Comparison of ENCODE assay signal across 8 cellular contexts in the genomic region with DNA sequence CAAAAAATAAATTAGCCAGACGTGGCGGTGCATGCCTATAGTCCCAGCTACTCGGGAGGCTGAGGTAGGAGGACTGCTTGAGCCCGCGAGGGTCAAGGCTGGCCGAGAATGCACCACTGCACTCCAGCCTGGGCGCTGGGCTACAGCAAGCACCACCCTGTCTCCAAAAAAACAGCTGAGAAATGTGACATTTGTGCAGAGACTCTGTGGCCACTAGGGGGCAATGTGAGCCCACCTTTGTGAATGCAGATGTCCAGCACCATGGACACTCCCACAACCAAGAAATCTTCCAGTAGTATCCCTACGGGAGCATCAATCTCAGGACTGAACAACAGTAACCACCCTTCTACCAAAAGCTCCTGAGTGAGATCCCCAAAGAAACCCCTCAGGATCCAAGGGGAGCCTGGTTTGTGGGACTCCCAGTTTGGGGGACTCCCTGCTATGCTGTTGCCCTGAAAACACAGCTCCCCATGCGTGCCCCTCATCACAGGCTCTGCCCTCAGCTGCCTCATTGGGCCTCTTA. TPM values are rescaled to one million over a fixed set of nuclear protein-coding genes. Genes with fewer than 3 reads are reported as not detected.
DNase-seq lines count a peak whose midpoint lies in the region; FAIRE-seq and TF ChIP-seq lines count a peak whose summit lies in the region.

No MANE protein-coding gene starts in this region.

- peak overlapping the region in 3 of 4 donors; percentile 6 to 48 (median 31) for H3K4me3 Mint-ChIP-seq in IgD-negative memory B cell

- H3K27ac ChIP-seq in endothelial cell of umbilical vein (ENCODE audit: insufficient read depth, low read depth, low read length) = no peak overlapping the region

- TF ChIP-seq CTCF in GM10248 (IDR thresholded peaks at IDR 0.05; ENCODE audit: control extremely low read depth, extremely low read depth, low read depth, missing control alignments) (peak; percentile 90), endothelial cell of umbilical vein (IDR thresholded peaks at IDR 0.05; ENCODE audit: extremely low read depth in 1 of 2, insufficient read depth in 1 of 2, low read depth in 1 of 2, low read length in 2 of 2) (peak; percentile 79 to 84)

- peak; percentile 97 for FAIRE-seq in endothelial cell of umbilical vein (lab: Jason Lieb, UNC)

- H3K27ac Mint-ChIP-seq in IgD-negative memory B cell = peak overlapping the region in 1 of 3 donors; percentile 36

- H3K36me3 ChIP-seq in endothelial cell of umbilical vein (ENCODE audit: control insufficient read depth in 2 of 2, extremely low read depth in 1 of 2, insufficient read depth in 2 of 2, low read length in 2 of 2) = no peaks in the 10 kb centered on the region

- H3K27me3 Mint-ChIP-seq in IgD-negative memory B cell = no peaks in the 10 kb centered on the region

- POLR2A ChIA-PET in GM10248 (lab: Yijun Ruan, JAX) (no interaction called here), endothelial cell of umbilical vein (lab: Charles Lee) (no interaction called here)

- H3K4me1 Mint-ChIP-seq in IgD-negative memory B cell = peaks cover 9 to 11% (median 10%) of the 10 kb centered on the region in 3 donors

- H3K79me2 ChIP-seq in endothelial cell of umbilical vein (ENCODE audit: control insufficient read depth, insufficient read depth, low read length) = no peaks in the 10 kb centered on the region

- H3K27me3 ChIP-seq in endothelial cell of umbilical vein (ENCODE audit: control insufficient read depth in 2 of 2, insufficient read depth in 2 of 2, low read length in 2 of 2) = peaks cover 0 to 2% of the 10 kb centered on the region in 2 experiments

- intact Hi-C loops in endothelial cell of umbilical vein (cut with micrococcal nuclease) = loop anchor here (1.0 kb wide), 7 partner anchors 53 to 426 kb away; no protein-coding TSS in a partner anchor

- BruUV-seq in endothelial cell of umbilical vein (replicated peaks; lab: Mats Ljungman, UMichigan) = no TSS peak

- no peak overlapping the region for H3K9ac ChIP-seq in endothelial cell of umbilical vein (replicated peaks; ENCODE audit: extremely low read depth, insufficient read depth, low read length)

- H4K20me1 ChIP-seq in endothelial cell of umbilical vein (replicated peaks; ENCODE audit: control insufficient read depth, extremely low read depth, insufficient read depth, low read length) = no peaks in the 10 kb centered on the region

- no peaks in the 10 kb centered on the region for H3K9me1 ChIP-seq in endothelial cell of umbilical vein (replicated peaks; ENCODE audit: control insufficient read depth, extremely low read depth, insufficient read depth, low read length)

- CTCF ChIA-PET in GM10248 (lab: Yijun Ruan, JAX) = interaction anchor here (0.7 to 8.7 kb wide), 80 partner anchors 12 to 834 kb away, joined by 3 to 144 read pairs (median 5); partner anchors contain the start of genes ATP6V1F and STRIP2
- CTCF ChIA-PET in endothelial cell of umbilical vein (lab: Charles Lee) = interaction anchor here (0.5 to 4.8 kb wide), 71 partner anchors 8 to 606 kb away, joined by 3 to 235 read pairs (median 5); partner anchors contain the start of gene STRIP2

- H3K4me1 ChIP-seq in endothelial cell of umbilical vein (ENCODE audit: control insufficient read depth, extremely low read depth, insufficient read depth, low read length) = peaks cover 7% of the 10 kb centered on the region

- no peak overlapping the region for H3K4me2 ChIP-seq in endothelial cell of umbilical vein (ENCODE audit: insufficient read depth, low read length)

- H3K9me3 Mint-ChIP-seq in IgD-negative memory B cell = no peaks in the 10 kb centered on the region

- dilution Hi-C loops in endothelial cell of umbilical vein (cut with MboI; ENCODE audit: extremely low pct_ligation_motif_present, low sequenced_read_pairs) = no loop called here

- no peaks in the 10 kb centered on the region for H3K36me3 Mint-ChIP-seq in IgD-negative memory B cell

- no peak overlapping the region for H2AFZ ChIP-seq in endothelial cell of umbilical vein (ENCODE audit: low read depth, low read length)

- DNase-seq in GM10248 (ENCODE audit: extremely low spot score) (peak; percentile 79), NOMO-1 treated with DMSO at 0.1 percent for 48 hours (lab: John Stamatoyannopoulos, UW; ENCODE audit: unreplicated experiment) (peak; percentile 31), endothelial cell of umbilical vein (ENCODE audit: low read depth, low spot score) (peak; percentile 80), middle frontal gyrus (ENCODE audit: extremely low spot score, low spot score) (peak; percentile 68), mesenteric fat pad (ENCODE audit: low spot score) (no peak)
- DNase-seq in activated CD8-positive, alpha-beta memory T cell treated with anti-CD3 and anti-CD28 coated beads for 4 hours (ENCODE audit: low read depth in 2 of 2) = peak; percentile 43 to 58
- peak; percentile 60 to 66 for DNase-seq in stimulated activated CD8-positive, alpha-beta memory T cell treated with anti-CD3 and anti-CD28 coated beads, Interleukin-2, amount 100 ng/mL, for 48 hours (ENCODE audit: low read depth in 2 of 2)

- no peaks in the 10 kb centered on the region for H3K9me3 ChIP-seq in endothelial cell of umbilical vein (replicated peaks; ENCODE audit: control insufficient read depth, insufficient read depth, low read length)

- no peak for TF ChIP-seq POLR2A in endothelial cell of umbilical vein (IDR thresholded peaks at IDR 0.05; ENCODE audit: low read depth, low read length)

- H3K4me3 ChIP-seq in endothelial cell of umbilical vein (replicated peaks in 1 of 3; ENCODE audit: insufficient read depth in 1 of 3, low read depth in 1 of 3, low read length in 3 of 3) = no peak overlapping the region

TF ChIP-seq in endothelial cell of umbilical vein, 7 proteins besides CTCF, POLR2A, EP300 and RAD21:
- TF ChIP-seq POLR2AphosphoS5 (IDR thresholded peaks at IDR 0.05; ENCODE audit: insufficient read depth, low read depth, low read length) = no peak
- TF ChIP-seq JUN (IDR thresholded peaks at IDR 0.05; ENCODE audit: borderline replicate concordance, insufficient read depth, insufficient read length, low read depth) = no peak
- no peak for TF ChIP-seq FOS (IDR thresholded peaks at IDR 0.05; ENCODE audit: borderline replicate concordance, insufficient read depth, low read length)
- TF ChIP-seq EZH2 (IDR thresholded peaks at IDR 0.05; ENCODE audit: borderline replicate concordance, low read depth, low read length, severe bottlenecking) = no peak
- TF ChIP-seq, protein P1, sequence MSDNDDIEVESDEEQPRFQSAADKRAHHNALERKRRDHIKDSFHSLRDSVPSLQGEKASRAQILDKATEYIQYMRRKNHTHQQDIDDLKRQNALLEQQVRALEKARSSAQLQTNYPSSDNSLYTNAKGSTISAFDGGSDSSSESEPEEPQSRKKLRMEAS (IDR thresholded peaks at IDR 0.05; ENCODE audit: insufficient read depth, insufficient read length) = no peak
- no peak for TF ChIP-seq GATA2 (IDR thresholded peaks at IDR 0.05; ENCODE audit: insufficient read depth, insufficient read length, low read depth, low read length)
- TF ChIP-seq MYC (IDR thresholded peaks at IDR 0.05; ENCODE audit: low read depth, low read length) = no peak

RNA-seq across cellular contexts. Expression of gene AHCYL2, which starts 6.3 kb away (rescaled TPM):
- polyA plus RNA-seq in IgD-negative memory B cell (5.5 TPM), endothelial cell of umbilical vein (10.0 and 10.8 TPM in 2 replicates)
- total RNA-seq in endothelial cell of umbilical vein (11.0 and 13.5 TPM in 2 replicates), mesenteric fat pad (13.6 TPM)
- polyA plus RNA-seq in endothelial cell of umbilical vein (2011; cell fraction: cytosol; rRNA removed) = 7.9 and 8.7 TPM in 2 replicates
- 24.8 and 25.7 TPM in 2 replicates for polyA plus RNA-seq in endothelial cell of umbilical vein (2011; cell fraction: nucleus; rRNA removed)
- 12.2 and 13.3 TPM in 2 replicates for polyA plus RNA-seq in endothelial cell of umbilical vein (2012)
- polyA minus RNA-seq in endothelial cell of umbilical vein = 25.6 and 27.4 TPM in 2 replicates
- 10.4 TPM for polyA minus RNA-seq in endothelial cell of umbilical vein (2011; cell fraction: cytosol; rRNA and poly(A)+ RNA removed)
- 13.8 and 22.9 TPM in 2 replicates for polyA minus RNA-seq in endothelial cell of umbilical vein (2011; cell fraction: nucleus; rRNA and poly(A)+ RNA removed)

RNA-seq across cellular contexts. Expression of gene SMO, which starts 30.1 kb away (rescaled TPM):
- polyA plus RNA-seq in IgD-negative memory B cell (0.36 TPM), endothelial cell of umbilical vein (16.4 and 16.5 TPM in 2 replicates)
- total RNA-seq in endothelial cell of umbilical vein (13.0 and 13.2 TPM in 2 replicates), mesenteric fat pad (6.9 TPM)
- polyA plus RNA-seq in endothelial cell of umbilical vein (2011; cell fraction: cytosol; rRNA removed) = 10.2 and 12.0 TPM in 2 replicates
- 27.0 and 29.9 TPM in 2 replicates for polyA plus RNA-seq in endothelial cell of umbilical vein (2011; cell fraction: nucleus; rRNA removed)
- polyA plus RNA-seq in endothelial cell of umbilical vein (2012) = 7.3 and 12.4 TPM in 2 replicates
- 20.3 and 27.1 TPM in 2 replicates for polyA minus RNA-seq in endothelial cell of umbilical vein
- polyA minus RNA-seq in endothelial cell of umbilical vein (2011; cell fraction: cytosol; rRNA and poly(A)+ RNA removed) = not detected
- polyA minus RNA-seq in endothelial cell of umbilical vein (2011; cell fraction: nucleus; rRNA and poly(A)+ RNA removed) = 8.1 and 9.0 TPM in 2 replicates
